In genomic region chr12:67826946-67827719, GRCh38 we compare ENCODE assay signal across 1 cellular context.
TF ChIP-seq lines count a peak whose summit lies in the region.

No MANE protein-coding gene starts in this region.

TF ChIP-seq in GM23338, 12 proteins besides CTCF, POLR2A, EP300 and RAD21 (continued from another document):
- TF ChIP-seq ZNF462 (CRISPR knock-in tag; IDR thresholded peaks at IDR 0.05): no peak
- no peak for TF ChIP-seq EZH2phosphoT487 (IDR thresholded peaks at IDR 0.05; ENCODE audit: unreplicated experiment)
- no peak for TF ChIP-seq POLR2AphosphoS5 (IDR thresholded peaks at IDR 0.05; ENCODE audit: low read depth)
- TF ChIP-seq ETS1 (IDR thresholded peaks at IDR 0.05): no peak
- TF ChIP-seq ZNF114 (CRISPR knock-in tag; IDR thresholded peaks at IDR 0.05): no peak
